21 cellular contexts compared by ENCODE assay signal in genomic region chr9:136055715-136056545, GRCh38. TPM values are rescaled to one million over a fixed set of nuclear protein-coding genes. Genes with fewer than 3 reads are reported as not detected.
DNase-seq lines count a peak whose midpoint lies in the region; ATAC-seq and TF ChIP-seq lines count a peak whose summit lies in the region.
"Had no signal": no experiment of that assay in that cellular context is flagged by ENCODE, and none has a peak within 500 bp of the region (broad histone marks: within the 10 kb centered on the region; RNA-seq: fewer than 3 reads in every experiment).

No MANE protein-coding gene starts in this region.

- peaks cover 11% of the 10 kb centered on the region for H3K27me3 Mint-ChIP-seq in endodermal cell (ENCODE audit: insufficient read depth)
- peaks cover 0 to 4% (median 3%) of the 10 kb centered on the region in 3 donors for H3K27me3 Mint-ChIP-seq in immature natural killer cell (ENCODE audit: low read depth in 3 of 3)
- peaks cover 9% of the 10 kb centered on the region for H3K27me3 Mint-ChIP-seq in activated CD8-positive, alpha-beta memory T cell treated with anti-CD3 and anti-CD28 coated beads, Interleukin-2, amount 10 ng/mL, durations not matched to agents 7 days and 5 days
- H3K27me3 Mint-ChIP-seq: progenitor cell of endocrine pancreas had no signal

- no peak overlapping the region for H3K4me2 ChIP-seq in neuronal stem cell (ENCODE audit: insufficient read depth, low read length, poor library complexity, severe bottlenecking)
- H3K4me2 ChIP-seq: KMS-11 had no signal

- H3K36me3 ChIP-seq in HEK293 (ENCODE audit: control insufficient read depth in 2 of 2, insufficient read depth in 1 of 2, low read length in 2 of 2) = no peaks in the 10 kb centered on the region
- H3K36me3 ChIP-seq in endodermal cell (ENCODE audit: control insufficient read depth, insufficient read depth, low read length) = no peaks in the 10 kb centered on the region
- H3K36me3 ChIP-seq in neuronal stem cell (replicated peaks in 1 of 2; ENCODE audit: control insufficient read depth in 2 of 2, insufficient read depth in 2 of 2, low read length in 2 of 2) = no peaks in the 10 kb centered on the region
- H3K36me3 ChIP-seq: brain microvascular endothelial cell, WERI-Rb-1 had no signal

- H3K9ac ChIP-seq in endodermal cell (ENCODE audit: extremely low read depth, low read length, poor library complexity, severe bottlenecking) (no peak overlapping the region), neuronal stem cell (ENCODE audit: low read depth, low read length, poor library complexity) (no peak overlapping the region)
- H3K9ac ChIP-seq: KMS-11 had no signal

- TF ChIP-seq CTCF in GM10266 (IDR thresholded peaks at IDR 0.05; ENCODE audit: control insufficient read depth, insufficient read depth, low read depth, missing control alignments) = no peak
- no peak for TF ChIP-seq CTCF in HEK293 (tag by site-specific recombination; IDR thresholded peaks at IDR 0.05)
- peak; percentile 27 for TF ChIP-seq CTCF in endodermal cell (conservative IDR thresholded peaks at IDR 0.05)

- peak overlapping the region; percentile 48 for H2BK5ac ChIP-seq in neuronal stem cell (ENCODE audit: low read length)

- no peaks in the 10 kb centered on the region for H3K36me3 Mint-ChIP-seq in endodermal cell (ENCODE audit: low read depth)
- H3K36me3 Mint-ChIP-seq in immature natural killer cell = no peaks in the 10 kb centered on the region
- H3K36me3 Mint-ChIP-seq in activated CD8-positive, alpha-beta memory T cell treated with anti-CD3 and anti-CD28 coated beads, Interleukin-2, amount 10 ng/mL, durations not matched to agents 7 days and 5 days = no peaks in the 10 kb centered on the region
- H3K36me3 Mint-ChIP-seq: CD4-positive, CD25-positive, alpha-beta regulatory T cell had no signal

- DNase-seq in GM10266 (ENCODE audit: extremely low spot score) (peak; percentile 39), endodermal cell (peak; percentile 73), neuronal stem cell (ENCODE audit: low spot score) (no peak), anterior cingulate cortex (lab: John Stamatoyannopoulos, UW) (no peak), immature natural killer cell (no peak)
- no peak for DNase-seq in activated CD8-positive, alpha-beta memory T cell treated with anti-CD3 and anti-CD28 coated beads, Interleukin-2, amount 10 ng/mL, durations not matched to agents 7 days and 5 days
- DNase-seq: brain microvascular endothelial cell; DND-41; hippocampal formation; left colon; NCI-H1105; NCI-H2171; stimulated activated CD4-positive, alpha-beta T cell treated with anti-CD3 and anti-CD28 coated beads, Interleukin-12 subunit alpha, Interleukin-12 subunit beta, amount 100 ng/mL, for 4 hours; stimulated activated naive CD4-positive, alpha-beta T cell treated with Interleukin-2 at 50 U/mL for 16 hours; T-cell; WERI-Rb-1 had no signal

- no peak overlapping the region for H3K14ac ChIP-seq in neuronal stem cell (ENCODE audit: low read length)

- H2AFZ ChIP-seq in neuronal stem cell (ENCODE audit: low read length) = no peak overlapping the region

- H3K4me1 Mint-ChIP-seq in endodermal cell (peaks cover 15% of the 10 kb centered on the region), immature natural killer cell (peaks cover 41 to 43% of the 10 kb centered on the region in 2 donors)
- peaks cover 8% of the 10 kb centered on the region for H3K4me1 Mint-ChIP-seq in activated CD8-positive, alpha-beta memory T cell treated with anti-CD3 and anti-CD28 coated beads, Interleukin-2, amount 10 ng/mL, durations not matched to agents 7 days and 5 days

- CTCF ChIA-PET in HEK293 (lab: Yijun Ruan, JAX) = interaction anchor here (1.0 kb wide), 1 partner anchor 34 kb away, joined by 4 read pairs; no protein-coding TSS in a partner anchor
- CTCF ChIA-PET in activated CD8-positive, alpha-beta memory T cell treated with anti-CD3 and anti-CD28 coated beads, Interleukin-2, amount 10 ng/mL, durations not matched to agents 7 days and 5 days (lab: Charles Lee) = no interaction called here

- no peak overlapping the region for H4K8ac ChIP-seq in neuronal stem cell (ENCODE audit: low read depth, low read length)

- H3K27ac ChIP-seq in HEK293 (ENCODE audit: extremely low read depth, low read depth, low read length) (no peak overlapping the region), endodermal cell (ENCODE audit: low read depth, low read length) (no peak overlapping the region), neuronal stem cell (replicated peaks; ENCODE audit: low read length) (no peak overlapping the region)
- H3K27ac ChIP-seq: brain microvascular endothelial cell, KMS-11, WERI-Rb-1 had no signal

- H3K27me3 ChIP-seq in endodermal cell (ENCODE audit: control insufficient read depth, insufficient read depth, low read length, poor library complexity, severe bottlenecking) = peaks cover 21% of the 10 kb centered on the region
- H3K27me3 ChIP-seq in neuronal stem cell (ENCODE audit: control insufficient read depth in 3 of 3, insufficient read depth in 3 of 3, low read depth in 1 of 3, low read length in 3 of 3) = no peaks in the 10 kb centered on the region
- H3K27me3 ChIP-seq: brain microvascular endothelial cell had no signal

- no peak overlapping the region for H2BK12ac ChIP-seq in neuronal stem cell (ENCODE audit: low read length)

- H2AK5ac ChIP-seq in neuronal stem cell (ENCODE audit: low read depth, low read length) = peak overlapping the region; percentile 59

- H3K4me3 Mint-ChIP-seq in endodermal cell (no peak overlapping the region), immature natural killer cell (peak overlapping the region in 1 of 5 donors; percentile 4)
- no peak overlapping the region for H3K4me3 Mint-ChIP-seq in activated CD8-positive, alpha-beta memory T cell treated with anti-CD3 and anti-CD28 coated beads, Interleukin-2, amount 10 ng/mL, durations not matched to agents 7 days and 5 days
- H3K4me3 Mint-ChIP-seq: T-cell had no signal

- no peak overlapping the region for H3K4ac ChIP-seq in neuronal stem cell (ENCODE audit: low read length)

- no peak overlapping the region for H3K23ac ChIP-seq in neuronal stem cell (ENCODE audit: low read depth, low read length, poor library complexity)

- peaks cover 8% of the 10 kb centered on the region for H3K4me1 ChIP-seq in HEK293 (ENCODE audit: control insufficient read depth, insufficient read depth, low read length)
- H3K4me1 ChIP-seq in endodermal cell (ENCODE audit: control insufficient read depth, insufficient read depth, low read length) = peaks cover 6% of the 10 kb centered on the region
- H3K4me1 ChIP-seq in neuronal stem cell (ENCODE audit: control insufficient read depth in 2 of 2, insufficient read depth in 1 of 2, low read depth in 1 of 2, low read length in 2 of 2) = peaks cover 34 to 38% of the 10 kb centered on the region in 2 donors

- H3K4me3 ChIP-seq in HEK293 (ENCODE audit: low read depth, low read length) = no peak overlapping the region
- H3K4me3 ChIP-seq in endodermal cell (ENCODE audit: low read length) = no peak overlapping the region
- H3K4me3 ChIP-seq in neuronal stem cell (ENCODE audit: low read length in 2 of 2) = no peak overlapping the region

- ATAC-seq in activated CD8-positive, alpha-beta memory T cell treated with anti-CD3 and anti-CD28 coated beads, Interleukin-2, amount 10 ng/mL, durations not matched to agents 7 days and 5 days = no peak
- ATAC-seq in HG03045 (IDR thresholded peaks at IDR 0.05; ENCODE audit: unreplicated experiment) = no peak
- ATAC-seq: left colon, T-cell had no signal

- peak overlapping the region; percentile 48 for H3K27ac Mint-ChIP-seq in endodermal cell
- no peak overlapping the region for H3K27ac Mint-ChIP-seq in immature natural killer cell
- H3K27ac Mint-ChIP-seq in activated CD8-positive, alpha-beta memory T cell treated with anti-CD3 and anti-CD28 coated beads, Interleukin-2, amount 10 ng/mL, durations not matched to agents 7 days and 5 days = no peak overlapping the region
- H3K27ac Mint-ChIP-seq: CD4-positive, CD25-positive, alpha-beta regulatory T cell; progenitor cell of endocrine pancreas; T-cell had no signal

- H3K18ac ChIP-seq in neuronal stem cell (ENCODE audit: low read length) = peak overlapping the region; percentile 58

- H4K91ac ChIP-seq in neuronal stem cell (ENCODE audit: low read depth, low read length, poor library complexity) = no peak overlapping the region

- no peaks in the 10 kb centered on the region for H3K9me3 ChIP-seq in HEK293 (ENCODE audit: control insufficient read depth, insufficient read depth, low read depth, low read length)
- H3K9me3 ChIP-seq in endodermal cell (ENCODE audit: control insufficient read depth, low read length) = no peaks in the 10 kb centered on the region
- H3K9me3 ChIP-seq in neuronal stem cell (replicated peaks in 1 of 2; ENCODE audit: control insufficient read depth in 2 of 2, insufficient read depth in 1 of 2, low read depth in 1 of 2, low read length in 2 of 2) = no peaks in the 10 kb centered on the region

- POLR2A ChIA-PET in HEK293 (lab: Yijun Ruan, JAX) = no interaction called here

- no peak overlapping the region for H2BK120ac ChIP-seq in neuronal stem cell (ENCODE audit: low read depth, low read length)

- H2BK15ac ChIP-seq in neuronal stem cell (ENCODE audit: low read length) = peak overlapping the region; percentile 54

- H3K9me3 Mint-ChIP-seq in endodermal cell (no peaks in the 10 kb centered on the region), immature natural killer cell (no peaks in the 10 kb centered on the region)
- H3K9me3 Mint-ChIP-seq in activated CD8-positive, alpha-beta memory T cell treated with anti-CD3 and anti-CD28 coated beads, Interleukin-2, amount 10 ng/mL, durations not matched to agents 7 days and 5 days (ENCODE audit: low read depth) = no peaks in the 10 kb centered on the region
- H3K9me3 Mint-ChIP-seq: CD4-positive, CD25-positive, alpha-beta regulatory T cell; T-cell had no signal

- 85 to 90% methylated on average over 19 to 30 of the region's 30 CpGs for WGBS in endodermal cell (ENCODE audit: insufficient coverage in 1 of 2, insufficient read length in 1 of 2), 2 experiments
- WGBS in neuronal stem cell (ENCODE audit: extremely low coverage in 2 of 2, insufficient read length in 2 of 2, insufficient replicate concordance in 1 of 2), 2 donors = no CpG with 5 or more reads among the region's 30 CpGs

- H3K79me1 ChIP-seq in neuronal stem cell (ENCODE audit: low read depth, low read length) = peaks cover 9% of the 10 kb centered on the region

TF ChIP-seq in HEK293, 187 proteins besides CTCF, POLR2A, EP300 and RAD21:
- TF ChIP-seq ZBTB7A (tag by site-specific recombination; IDR thresholded peaks at IDR 0.05; ENCODE audit: low read depth) (0 out of 2 replicates have a peak, but pooled peaks have one; percentile 25), YY1 (tag by site-specific recombination; IDR thresholded peaks at IDR 0.05) (no peak)
TF ChIP-seq in HEK293: peak in this region for 1.

RNA-seq across cellular contexts. Expression of gene NACC2, which starts 39.2 kb away (rescaled TPM):
- 10 to 100 TPM; 12.4 to 16.7 TPM for total RNA-seq in endodermal cell
- polyA plus RNA-seq in endodermal cell (2013, experiment 1 of 2) = 6.4 TPM
- polyA plus RNA-seq in endodermal cell (2013, experiment 2 of 2) = 6.8 TPM
- 4.9 TPM for polyA plus RNA-seq in neuronal stem cell (2013, experiment 1 of 2)
- polyA plus RNA-seq in neuronal stem cell (2013, experiment 2 of 2) = 5.0 TPM
- 1 to 10 TPM; 2.1 to 6.2 (median 2.8) TPM for polyA plus RNA-seq in immature natural killer cell
- 1 to 10 TPM; 6.3 to 9.7 TPM for total RNA-seq in activated CD8-positive, alpha-beta memory T cell treated with anti-CD3 and anti-CD28 coated beads, Interleukin-2, amount 10 ng/mL, durations not matched to agents 7 days and 5 days

Comparison
In these comparisons a context has a peak if more than half of its experiments do, and no peak if none do; other contexts are left out.
1. DNase-seq: peak in GM10266 (single experiment) and endodermal cell (single experiment); none in neuronal stem cell (single experiment), anterior cingulate cortex (0 of 58), immature natural killer cell (0 of 3) and activated CD8-positive, alpha-beta memory T cell treated with anti-CD3 and anti-CD28 coated beads, Interleukin-2, amount 10 ng/mL, durations not matched to agents 7 days and 5 days (single experiment).